ENCODE assay signal across 3 cellular contexts in genomic region chr16:12813734-12814133, GRCh38.
TF ChIP-seq lines count a peak whose summit lies in the region.
"Not testable (repeated sequence)": the region's sequence is repeated elsewhere in the genome, so short reads cannot be mapped to it uniquely, and the experiment has no call there.

No MANE protein-coding gene starts in this region.

TF ChIP-seq in WTC11, 78 proteins besides CTCF, POLR2A, EP300 and RAD21:
- peak; percentile 53 for TF ChIP-seq ZNF121 (CRISPR knock-in tag; IDR thresholded peaks at IDR 0.05)
TF ChIP-seq in WTC11: peak in this region for 1; not testable (repeated sequence) for 77.

TF ChIP-seq in K562, 482 proteins besides CTCF, POLR2A, EP300 and RAD21:
- 0 out of 4 replicates have a peak, but pooled peaks of 1 of the 2 experiments have one; percentile 2 for TF ChIP-seq KDM1A (IDR thresholded peaks at IDR 0.05)
- 0 out of 2 replicates have a peak, but pooled peaks have one; percentile 41 for TF ChIP-seq CEBPB (tag; IDR thresholded peaks at IDR 0.05)
- peak; percentile 33; the same call in 1 of the 2 replicates for TF ChIP-seq BCOR (IDR thresholded peaks at IDR 0.05)
- TF ChIP-seq NR2C2 (CRISPR knock-in tag; IDR thresholded peaks at IDR 0.05): not testable (repeated sequence)
- peak; percentile 35; the same call in 1 of the 2 replicates for TF ChIP-seq NR2C2 (tag; IDR thresholded peaks at IDR 0.05)
- peak; percentile 36; the same call in 1 of the 2 replicates for TF ChIP-seq SMARCA5 (IDR thresholded peaks at IDR 0.05)
- 0 out of 2 replicates have a peak, but pooled peaks have one; percentile 1 for TF ChIP-seq DPF2 (IDR thresholded peaks at IDR 0.05)
- TF ChIP-seq ZNF121 (CRISPR knock-in tag; conservative IDR thresholded peaks at IDR 0.05): peak; percentile 95
- TF ChIP-seq ADNP (tag; IDR thresholded peaks at IDR 0.05): peak; percentile 82

TF ChIP-seq in HepG2, 621 proteins besides CTCF, POLR2A, EP300 and RAD21:
- TF ChIP-seq ZNF121 (CRISPR knock-in tag; IDR thresholded peaks at IDR 0.05): peak; percentile 71
TF ChIP-seq in HepG2: peak in this region for 1; not testable (repeated sequence) for 620.
